22 cellular contexts compared by ENCODE assay signal in the genomic region with DNA sequence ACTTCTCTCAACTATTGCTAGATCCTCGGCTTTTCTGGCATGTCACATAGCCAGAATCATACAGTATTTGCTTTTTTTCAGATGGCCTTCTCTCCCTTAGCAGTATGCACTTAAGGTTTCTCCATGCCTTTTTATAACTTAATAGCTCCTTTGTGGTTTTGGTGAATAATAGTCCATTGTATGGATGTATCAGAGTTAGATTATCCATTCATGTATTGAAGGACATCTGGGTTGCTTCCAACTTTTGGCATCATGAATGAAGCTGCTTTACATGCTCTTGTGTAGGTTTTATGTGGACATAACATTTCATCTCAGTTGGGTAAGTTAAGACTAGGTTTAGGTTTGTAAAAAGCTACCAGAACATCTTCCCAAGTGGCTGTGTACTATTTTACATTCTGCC. TPM values are rescaled to one million over a fixed set of nuclear protein-coding genes. Genes with fewer than 3 reads are reported as not detected.
DNase-seq lines count a peak whose midpoint lies in the region; ATAC-seq, FAIRE-seq and TF ChIP-seq lines count a peak whose summit lies in the region.
"Had no signal": no experiment of that assay in that cellular context is flagged by ENCODE, and none has a peak within 500 bp of the region (broad histone marks: within the 10 kb centered on the region; RNA-seq: fewer than 3 reads in every experiment).

No MANE protein-coding gene starts in this region.

- H3K4me2 ChIP-seq in osteoblast (ENCODE audit: insufficient read depth, low read length) = no peak overlapping the region
- H3K4me2 ChIP-seq: BLaER1 had no signal

- H3K27ac Mint-ChIP-seq in activated CD8-positive, alpha-beta T cell treated with anti-CD3 and anti-CD28 coated beads for 36 hours = peak overlapping the region; percentile 48
- H3K27ac Mint-ChIP-seq in activated CD8-positive, alpha-beta T cell treated with anti-CD3 and anti-CD28 coated beads, Interleukin-2, amount 10 ng/mL, durations not matched to agents 7 days and 5 days = no peak overlapping the region
- H3K27ac Mint-ChIP-seq in HFFc6 = peak overlapping the region; percentile 27
- H3K27ac Mint-ChIP-seq in chondrocyte (ENCODE audit: unreplicated experiment) = peak overlapping the region; percentile 53
- H3K27ac Mint-ChIP-seq: activated naive CD4-positive, alpha-beta T cell treated with anti-CD3 and anti-CD28 coated beads, Interleukin-2, amount 50 U/mL, for 72 hours had no signal

- H3K27me3 Mint-ChIP-seq in activated CD8-positive, alpha-beta T cell treated with anti-CD3 and anti-CD28 coated beads for 36 hours = no peaks in the 10 kb centered on the region
- H3K27me3 Mint-ChIP-seq in activated CD8-positive, alpha-beta T cell treated with anti-CD3 and anti-CD28 coated beads, Interleukin-2, amount 10 ng/mL, durations not matched to agents 7 days and 5 days (ENCODE audit: low read depth) = no peaks in the 10 kb centered on the region
- H3K27me3 Mint-ChIP-seq in HFFc6 (ENCODE audit: insufficient read depth) (no peaks in the 10 kb centered on the region), chondrocyte (ENCODE audit: low read depth) (no peaks in the 10 kb centered on the region)

- no peaks in the 10 kb centered on the region for H3K27me3 ChIP-seq in osteoblast (ENCODE audit: insufficient read depth, low read length)
- H3K27me3 ChIP-seq: BLaER1, heart right ventricle, right atrium auricular region had no signal

- peaks cover 49% of the 10 kb centered on the region for H4K20me1 ChIP-seq in osteoblast (ENCODE audit: insufficient read depth, low read length)

- no peak overlapping the region for H3K4me3 ChIP-seq in osteoblast (ENCODE audit: insufficient read depth, low read length)
- H3K4me3 ChIP-seq: BLaER1, heart right ventricle, right atrium auricular region had no signal

- no peak overlapping the region for H3K4me3 Mint-ChIP-seq in activated CD8-positive, alpha-beta T cell treated with anti-CD3 and anti-CD28 coated beads for 36 hours
- H3K4me3 Mint-ChIP-seq in activated CD8-positive, alpha-beta T cell treated with anti-CD3 and anti-CD28 coated beads, Interleukin-2, amount 10 ng/mL, durations not matched to agents 7 days and 5 days = no peak overlapping the region
- H3K4me3 Mint-ChIP-seq in HFFc6 (peak overlapping the region; percentile 24), chondrocyte (ENCODE audit: unreplicated experiment) (no peak overlapping the region)

- H3K4me1 Mint-ChIP-seq in activated CD8-positive, alpha-beta T cell treated with anti-CD3 and anti-CD28 coated beads for 36 hours (ENCODE audit: low read depth) = peaks cover 72% of the 10 kb centered on the region
- peaks cover 69% of the 10 kb centered on the region for H3K4me1 Mint-ChIP-seq in activated CD8-positive, alpha-beta T cell treated with anti-CD3 and anti-CD28 coated beads, Interleukin-2, amount 10 ng/mL, durations not matched to agents 7 days and 5 days (ENCODE audit: low read depth)
- peaks cover 83% of the 10 kb centered on the region for H3K4me1 Mint-ChIP-seq in HFFc6 (ENCODE audit: low read depth)
- H3K4me1 Mint-ChIP-seq in chondrocyte (ENCODE audit: low read depth) = peaks cover 73% of the 10 kb centered on the region

- no peak for FAIRE-seq in urothelium cell line (lab: Jason Lieb, UNC)
- FAIRE-seq: endometrium had no signal

- H3K9me3 ChIP-seq in osteoblast (ENCODE audit: low read depth, low read length) = no peaks in the 10 kb centered on the region
- H3K9me3 ChIP-seq: BLaER1, heart right ventricle, right atrium auricular region had no signal

- no peak for TF ChIP-seq CTCF in activated CD8-positive, alpha-beta T cell treated with anti-CD3 and anti-CD28 coated beads for 36 hours (IDR thresholded peaks at IDR 0.05)
- TF ChIP-seq CTCF in HFFc6 (IDR thresholded peaks at IDR 0.05) (no peak), chondrocyte (IDR thresholded peaks at IDR 0.05) (no peak), osteoblast (IDR thresholded peaks at IDR 0.05; ENCODE audit: extremely low read depth, low read depth, low read length) (no peak)

- H3K9me3 Mint-ChIP-seq in activated CD8-positive, alpha-beta T cell treated with anti-CD3 and anti-CD28 coated beads for 36 hours = no peaks in the 10 kb centered on the region
- H3K9me3 Mint-ChIP-seq in activated CD8-positive, alpha-beta T cell treated with anti-CD3 and anti-CD28 coated beads, Interleukin-2, amount 10 ng/mL, durations not matched to agents 7 days and 5 days (ENCODE audit: insufficient read depth) = no peaks in the 10 kb centered on the region
- no peaks in the 10 kb centered on the region for H3K9me3 Mint-ChIP-seq in HFFc6
- no peaks in the 10 kb centered on the region for H3K9me3 Mint-ChIP-seq in chondrocyte (ENCODE audit: low read depth)
- H3K9me3 Mint-ChIP-seq: activated naive CD4-positive, alpha-beta T cell treated with anti-CD3 and anti-CD28 coated beads, Interleukin-2, amount 50 U/mL, for 72 hours had no signal

- no peak overlapping the region for H2AFZ ChIP-seq in osteoblast (ENCODE audit: low read length)

- peak overlapping the region; percentile 11 for H3K27ac ChIP-seq in osteoblast (ENCODE audit: low read depth, low read length)
- H3K27ac ChIP-seq: BLaER1, HL-60, right atrium auricular region had no signal

- H3K36me3 Mint-ChIP-seq in activated CD8-positive, alpha-beta T cell treated with anti-CD3 and anti-CD28 coated beads for 36 hours (ENCODE audit: low read depth) = peaks cover 47% of the 10 kb centered on the region
- peaks cover 46% of the 10 kb centered on the region for H3K36me3 Mint-ChIP-seq in activated CD8-positive, alpha-beta T cell treated with anti-CD3 and anti-CD28 coated beads, Interleukin-2, amount 10 ng/mL, durations not matched to agents 7 days and 5 days (ENCODE audit: low read depth)
- H3K36me3 Mint-ChIP-seq in HFFc6 (ENCODE audit: low read depth) = peaks cover 51% of the 10 kb centered on the region
- H3K36me3 Mint-ChIP-seq in chondrocyte (ENCODE audit: low read depth) = peaks cover 15% of the 10 kb centered on the region

- CTCF ChIA-PET in activated CD8-positive, alpha-beta T cell treated with anti-CD3 and anti-CD28 coated beads for 36 hours (lab: Charles Lee) = no interaction called here
- CTCF ChIA-PET in activated CD8-positive, alpha-beta T cell treated with anti-CD3 and anti-CD28 coated beads, Interleukin-2, amount 10 ng/mL, durations not matched to agents 7 days and 5 days (lab: Charles Lee) = interaction anchor here (1.2 to 1.6 kb wide), 3 partner anchors 25 to 267 kb away, joined by 3 to 4 read pairs (median 4); a partner anchor contains a TSS

- peaks cover 51% of the 10 kb centered on the region for H3K4me1 ChIP-seq in osteoblast (ENCODE audit: insufficient read depth, low read length)

- ATAC-seq in activated CD8-positive, alpha-beta T cell treated with anti-CD3 and anti-CD28 coated beads for 36 hours = no peak
- no peak for ATAC-seq in activated CD8-positive, alpha-beta T cell treated with anti-CD3 and anti-CD28 coated beads, Interleukin-2, amount 10 ng/mL, durations not matched to agents 7 days and 5 days
- ATAC-seq in left ventricle myocardium superior = no peak
- no peak for ATAC-seq in HG02870 (IDR thresholded peaks at IDR 0.05; ENCODE audit: unreplicated experiment)
- ATAC-seq: activated naive CD4-positive, alpha-beta T cell treated with anti-CD3 and anti-CD28 coated beads, Interleukin-2, amount 50 U/mL, for 72 hours; heart right ventricle had no signal

- intact Hi-C loops in activated CD8-positive, alpha-beta T cell treated with anti-CD3 and anti-CD28 coated beads for 36 hours (cut with micrococcal nuclease) = no loop called here
- intact Hi-C loops in left ventricle myocardium superior (cut with micrococcal nuclease) = no loop called here

- DNase-seq in activated CD8-positive, alpha-beta T cell treated with anti-CD3 and anti-CD28 coated beads for 36 hours = no peak
- no peak for DNase-seq in activated CD8-positive, alpha-beta T cell treated with anti-CD3 and anti-CD28 coated beads, Interleukin-2, amount 10 ng/mL, durations not matched to agents 7 days and 5 days
- no peak for DNase-seq in HFFc6
- DNase-seq in chondrocyte (ENCODE audit: low spot score) = no peak
- no peak for DNase-seq in osteoblast (ENCODE audit: insufficient read length, low spot score, missing footprints)
- no peak for DNase-seq in urothelium cell line (ENCODE audit: low spot score)
- DNase-seq in left ventricle myocardium superior = no peak
- DNase-seq: cortex of kidney, DMS 273 treated with DMSO at 0.1 percent for 48 hours, GF-D8, heart right ventricle, IMR-90, NCI-H1436 treated with DMSO at 0.1 percent for 48 hours, NCI-H226, SIG-M5, T-helper 2 cell had no signal

- POLR2A ChIA-PET in activated CD8-positive, alpha-beta T cell treated with anti-CD3 and anti-CD28 coated beads for 36 hours (lab: Charles Lee) = interaction anchor here (1.8 kb wide), 1 partner anchor 26 kb away, joined by 7 read pairs; a partner anchor contains a TSS
- POLR2A ChIA-PET in activated CD8-positive, alpha-beta T cell treated with anti-CD3 and anti-CD28 coated beads, Interleukin-2, amount 10 ng/mL, durations not matched to agents 7 days and 5 days (lab: Charles Lee) = no interaction called here

- peaks cover 95% of the 10 kb centered on the region for H3K79me2 ChIP-seq in osteoblast (ENCODE audit: insufficient read depth, low read length)

- peaks cover 6% of the 10 kb centered on the region for H3K36me3 ChIP-seq in osteoblast (ENCODE audit: insufficient read depth, low read length)

RNA-seq across cellular contexts. Expression of a gene that starts 4.6 kb away (rescaled TPM):
- 100 to 1,000 TPM; 282 to 292 TPM for total RNA-seq in activated CD8-positive, alpha-beta T cell treated with anti-CD3 and anti-CD28 coated beads for 36 hours
- 100 to 1,000 TPM; 291 to 293 TPM for total RNA-seq in activated CD8-positive, alpha-beta T cell treated with anti-CD3 and anti-CD28 coated beads, Interleukin-2, amount 10 ng/mL, durations not matched to agents 7 days and 5 days
- total RNA-seq in HFFc6 (2021; fragmentation: NEBNext Ultra II Directional; extraction: Animal tissue kit (Norgen Biotek cat#: 25700)) = 100 to 1,000 TPM; 298 to 340 (median 308) TPM
- total RNA-seq in chondrocyte (136 to 157 TPM (median 136 TPM) in 3 replicates), osteoblast (209 and 232 TPM in 2 replicates), left ventricle myocardium superior (777 TPM)

RNA-seq across cellular contexts. Expression of a gene that starts 4.7 kb away (rescaled TPM):
- 10 to 100 TPM; 10.7 to 12.6 TPM for total RNA-seq in activated CD8-positive, alpha-beta T cell treated with anti-CD3 and anti-CD28 coated beads for 36 hours
- total RNA-seq in activated CD8-positive, alpha-beta T cell treated with anti-CD3 and anti-CD28 coated beads, Interleukin-2, amount 10 ng/mL, durations not matched to agents 7 days and 5 days = 10 to 100 TPM; 14.8 to 17.5 TPM
- 10 to 100 TPM; 12.8 to 16.1 (median 15.0) TPM for total RNA-seq in HFFc6 (2021; fragmentation: NEBNext Ultra II Directional; extraction: Animal tissue kit (Norgen Biotek cat#: 25700))
- total RNA-seq in chondrocyte = 11.3 to 15.6 TPM (median 14.2 TPM) in 3 replicates
- total RNA-seq in osteoblast = 5.8 and 8.0 TPM in 2 replicates
- total RNA-seq in left ventricle myocardium superior = 9.1 TPM

RNA-seq across cellular contexts. Expression of a gene that starts 25.8 kb away (rescaled TPM):
- 10 to 100 TPM; 12.5 to 12.7 TPM for total RNA-seq in activated CD8-positive, alpha-beta T cell treated with anti-CD3 and anti-CD28 coated beads for 36 hours
- total RNA-seq in activated CD8-positive, alpha-beta T cell treated with anti-CD3 and anti-CD28 coated beads, Interleukin-2, amount 10 ng/mL, durations not matched to agents 7 days and 5 days = 10 to 100 TPM; 13.7 to 14.6 TPM
- 10 to 100 TPM in 2 of 6 experiments, 1 to 10 TPM in 4; 8.1 to 11.3 (median 9.7) TPM for total RNA-seq in HFFc6 (2021; fragmentation: NEBNext Ultra II Directional; extraction: Animal tissue kit (Norgen Biotek cat#: 25700))
- total RNA-seq in chondrocyte (6.2 to 8.6 TPM (median 7.2 TPM) in 3 replicates), osteoblast (2.2 and 2.4 TPM in 2 replicates), left ventricle myocardium superior (13.0 TPM)
